In the genomic region with DNA sequence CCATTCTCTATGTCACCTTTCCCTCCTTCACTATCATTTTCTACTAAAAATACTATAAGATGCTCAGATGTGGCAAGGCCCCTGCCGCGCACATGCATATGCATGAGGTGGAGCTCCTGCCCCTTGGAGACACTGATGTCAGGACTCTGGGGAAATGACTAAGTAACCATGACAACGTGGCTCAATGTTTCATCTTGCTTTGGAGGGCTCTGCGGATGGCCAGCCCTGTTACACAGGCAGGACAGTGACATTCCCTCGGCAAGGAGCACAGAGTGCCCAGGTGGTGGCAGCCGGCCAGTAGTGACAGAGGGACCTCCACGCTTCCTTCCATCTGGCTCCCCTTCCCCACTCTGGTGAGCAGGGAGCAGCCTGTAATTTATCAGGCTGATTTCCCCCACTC, we compare ENCODE assay signal across 19 cellular contexts.
DNase-seq lines count a peak whose midpoint lies in the region; ATAC-seq, FAIRE-seq and TF ChIP-seq lines count a peak whose summit lies in the region.
"Had no signal": no experiment of that assay in that cellular context is flagged by ENCODE, and none has a peak within 500 bp of the region (broad histone marks: within the 10 kb centered on the region; RNA-seq: fewer than 3 reads in every experiment).

No MANE protein-coding gene starts in this region.

- POLR2A ChIA-PET in A673 (lab: Charles Lee; ENCODE audit: low non-redundant PET) = no interaction called here

- H3K27me3 ChIP-seq in A673 (replicated peaks; ENCODE audit: insufficient read depth, low read depth, low read length, poor library complexity) = no peaks in the 10 kb centered on the region
- H3K27me3 ChIP-seq: hepatocyte, upper lobe of right lung had no signal

- peak overlapping the region; percentile 50 for H3K27ac Mint-ChIP-seq in stimulated activated effector memory CD8-positive, alpha-beta T cell treated with anti-CD3 and anti-CD28 coated beads, Interleukin-12 subunit alpha, Interleukin-12 subunit beta, amount 100 ng/mL, for 72 hours

- peak; percentile 56 for DNase-seq in NCI-H82 (lab: John Stamatoyannopoulos, UW)
- no peak for DNase-seq in NCI-H82 treated with DMSO at 0.1 percent for 48 hours (lab: John Stamatoyannopoulos, UW; ENCODE audit: unreplicated experiment)
- DNase-seq in T1000 (lab: John Stamatoyannopoulos, UW) = peak; percentile 68
- peak; percentile 43 to 66 for DNase-seq in foreskin fibroblast
- no peak for DNase-seq in stimulated activated effector memory CD8-positive, alpha-beta T cell treated with anti-CD3 and anti-CD28 coated beads, Interleukin-12 subunit alpha, Interleukin-12 subunit beta, amount 100 ng/mL, for 72 hours (ENCODE audit: low spot score in 2 of 2)
- DNase-seq in A673 (ENCODE audit: low spot score) = no peak
- DNase-seq in RCC 7860 (ENCODE audit: low spot score) = no peak
- DNase-seq: activated CD4-positive, alpha-beta T cell treated with anti-CD3 and anti-CD28 coated beads for 1 hour; anterior cingulate cortex; NCI-H1092 treated with DMSO at 0.1 percent for 48 hours; NCI-H69; stimulated activated CD8-positive, alpha-beta memory T cell treated with anti-CD3 and anti-CD28 coated beads, Interleukin-4, amount 100 ng/mL, for 48 hours; upper lobe of right lung had no signal

- no peaks in the 10 kb centered on the region for H3K4me1 ChIP-seq in A673 (ENCODE audit: insufficient read depth, low read length, poor library complexity, severe bottlenecking)
- H3K4me1 ChIP-seq: upper lobe of right lung had no signal

- peak overlapping the region; percentile 15 for H3K4me3 Mint-ChIP-seq in stimulated activated effector memory CD8-positive, alpha-beta T cell treated with anti-CD3 and anti-CD28 coated beads, Interleukin-12 subunit alpha, Interleukin-12 subunit beta, amount 100 ng/mL, for 72 hours

- H3K9me3 Mint-ChIP-seq in stimulated activated effector memory CD8-positive, alpha-beta T cell treated with anti-CD3 and anti-CD28 coated beads, Interleukin-12 subunit alpha, Interleukin-12 subunit beta, amount 100 ng/mL, for 72 hours = peaks cover 7% of the 10 kb centered on the region

- BruUV-seq in A673 (replicated peaks; lab: Mats Ljungman, UMichigan) = no TSS peak

- no peak overlapping the region for H3K4me3 ChIP-seq in foreskin fibroblast (ENCODE audit: low read depth in 1 of 2, low read length in 2 of 2)
- no peak overlapping the region for H3K4me3 ChIP-seq in A673 (ENCODE audit: low read depth, low read length, poor library complexity, severe bottlenecking)
- H3K4me3 ChIP-seq: hepatocyte, SK-N-MC, upper lobe of right lung had no signal

- H3K36me3 Mint-ChIP-seq in stimulated activated effector memory CD8-positive, alpha-beta T cell treated with anti-CD3 and anti-CD28 coated beads, Interleukin-12 subunit alpha, Interleukin-12 subunit beta, amount 100 ng/mL, for 72 hours = no peaks in the 10 kb centered on the region

- FAIRE-seq in RCC 7860 (lab: Jason Lieb, UNC) = no peak
- FAIRE-seq: A204.1, GM18507, HTR-8/SVneo had no signal

- ATAC-seq in stimulated activated effector memory CD8-positive, alpha-beta T cell treated with anti-CD3 and anti-CD28 coated beads, Interleukin-12 subunit alpha, Interleukin-12 subunit beta, amount 100 ng/mL, for 72 hours = peak; percentile 70
- no peak for ATAC-seq in HG03342 (IDR thresholded peaks at IDR 0.05; ENCODE audit: unreplicated experiment)
- ATAC-seq: upper lobe of right lung had no signal

- CTCF ChIA-PET in A673 (lab: Charles Lee) = no interaction called here

- no peak for TF ChIP-seq CTCF in foreskin fibroblast (IDR thresholded peaks at IDR 0.05; ENCODE audit: low read depth, low read length)
- no peak for TF ChIP-seq CTCF in A673 (conservative IDR thresholded peaks at IDR 0.05; ENCODE audit: low read depth, low read length)

- no peaks in the 10 kb centered on the region for H3K9me3 ChIP-seq in A673 (ENCODE audit: low read depth, low read length, poor library complexity, severe bottlenecking)
- H3K9me3 ChIP-seq: upper lobe of right lung had no signal

- no peaks in the 10 kb centered on the region for H3K36me3 ChIP-seq in A673 (ENCODE audit: insufficient read depth, low read length, poor library complexity, severe bottlenecking)
- H3K36me3 ChIP-seq: upper lobe of right lung had no signal

- peaks cover 7% of the 10 kb centered on the region for H3K4me1 Mint-ChIP-seq in stimulated activated effector memory CD8-positive, alpha-beta T cell treated with anti-CD3 and anti-CD28 coated beads, Interleukin-12 subunit alpha, Interleukin-12 subunit beta, amount 100 ng/mL, for 72 hours

- H3K27ac ChIP-seq in A673 (ENCODE audit: low read depth, low read length, poor library complexity, severe bottlenecking) = no peak overlapping the region
- H3K27ac ChIP-seq: hepatocyte, SK-N-MC, upper lobe of right lung had no signal

- intact Hi-C loops in A673 (cut with micrococcal nuclease; ENCODE audit: unreplicated experiment) = no loop called here

Comparison
In these comparisons a context has a peak if more than half of its experiments do, and no peak if none do; other contexts are left out.
1. DNase-seq: peak in NCI-H82 (single experiment), T1000 (single experiment) and foreskin fibroblast (2 of 2); none in NCI-H82 treated with DMSO at 0.1 percent for 48 hours (single experiment), stimulated activated effector memory CD8-positive, alpha-beta T cell treated with anti-CD3 and anti-CD28 coated beads, Interleukin-12 subunit alpha, Interleukin-12 subunit beta, amount 100 ng/mL, for 72 hours (0 of 2), A673 (single experiment) and RCC 7860 (single experiment).